Comparison of ENCODE assay signal across 8 cellular contexts in genomic region chr13:44989941-44990340, GRCh38. TPM values are rescaled to one million over a fixed set of nuclear protein-coding genes. Genes with fewer than 3 reads are reported as not detected.
DNase-seq lines count a peak whose midpoint lies in the region; ATAC-seq and TF ChIP-seq lines count a peak whose summit lies in the region.

No MANE protein-coding gene starts in this region.

- no peaks in the 10 kb centered on the region for H3K27me3 Mint-ChIP-seq in activated naive CD4-positive, alpha-beta T cell treated with anti-CD3 and anti-CD28 coated beads, Interleukin-2, amount 10 ng/mL, durations not matched to agents 7 days and 5 days
- H3K27me3 Mint-ChIP-seq in endothelial cell (ENCODE audit: unreplicated experiment), result no peaks in the 10 kb centered on the region
- H3K27me3 Mint-ChIP-seq in nephron (ENCODE audit: low read depth), result no peaks in the 10 kb centered on the region

- TF ChIP-seq CTCF in endothelial cell (IDR thresholded peaks at IDR 0.05; ENCODE audit: unreplicated experiment), result no peak
- no peak for TF ChIP-seq CTCF in nephron (IDR thresholded peaks at IDR 0.05; ENCODE audit: unreplicated experiment in 3 of 3)

- no peak for ATAC-seq in HG02981 (IDR thresholded peaks at IDR 0.05; ENCODE audit: unreplicated experiment)

- peak overlapping the region; percentile 99 for H3K4me3 Mint-ChIP-seq in activated naive CD4-positive, alpha-beta T cell treated with anti-CD3 and anti-CD28 coated beads, Interleukin-2, amount 10 ng/mL, durations not matched to agents 7 days and 5 days
- peak overlapping the region; percentile 98 for H3K4me3 Mint-ChIP-seq in endothelial cell (ENCODE audit: unreplicated experiment)
- peak overlapping the region; percentile 99 to 100 (median 100) for H3K4me3 Mint-ChIP-seq in nephron

- peaks cover 46% of the 10 kb centered on the region for H3K4me1 Mint-ChIP-seq in activated naive CD4-positive, alpha-beta T cell treated with anti-CD3 and anti-CD28 coated beads, Interleukin-2, amount 10 ng/mL, durations not matched to agents 7 days and 5 days
- H3K4me1 Mint-ChIP-seq in endothelial cell (ENCODE audit: unreplicated experiment) (peaks cover 19% of the 10 kb centered on the region), nephron (peaks cover 43% of the 10 kb centered on the region)

- peak; percentile 23 for DNase-seq in activated naive CD4-positive, alpha-beta T cell treated with anti-CD3 and anti-CD28 coated beads, Interleukin-2, amount 10 ng/mL, durations not matched to agents 7 days and 5 days
- DNase-seq in activated naive CD4-positive, alpha-beta T cell (lab: John Stamatoyannopoulos, UW), result no peak
- peak; percentile 38 for DNase-seq in RKO (ENCODE audit: low spot score)
- no peak for DNase-seq in endothelial cell (ENCODE audit: low spot score)
- DNase-seq in NCI-H510A treated with DMSO at 0.1 percent for 48 hours (lab: John Stamatoyannopoulos, UW), result no peak
- DNase-seq in mucosa of gallbladder (ENCODE audit: low spot score), result no peak

- no peaks in the 10 kb centered on the region for H3K9me3 Mint-ChIP-seq in activated naive CD4-positive, alpha-beta T cell treated with anti-CD3 and anti-CD28 coated beads, Interleukin-2, amount 10 ng/mL, durations not matched to agents 7 days and 5 days
- H3K9me3 Mint-ChIP-seq in endothelial cell (ENCODE audit: unreplicated experiment) (no peaks in the 10 kb centered on the region), nephron (no peaks in the 10 kb centered on the region)

- H3K27ac Mint-ChIP-seq in activated naive CD4-positive, alpha-beta T cell treated with anti-CD3 and anti-CD28 coated beads, Interleukin-2, amount 10 ng/mL, durations not matched to agents 7 days and 5 days, result peak overlapping the region; percentile 99
- H3K27ac Mint-ChIP-seq in endothelial cell (ENCODE audit: unreplicated experiment) (peak overlapping the region; percentile 95), nephron (peak overlapping the region; percentile 94 to 99 (median 94))

- peaks cover 14% of the 10 kb centered on the region for H3K36me3 Mint-ChIP-seq in activated naive CD4-positive, alpha-beta T cell treated with anti-CD3 and anti-CD28 coated beads, Interleukin-2, amount 10 ng/mL, durations not matched to agents 7 days and 5 days
- peaks cover 4% of the 10 kb centered on the region for H3K36me3 Mint-ChIP-seq in endothelial cell (ENCODE audit: low read depth, unreplicated experiment)
- peaks cover 33% of the 10 kb centered on the region for H3K36me3 Mint-ChIP-seq in nephron (ENCODE audit: low read depth)

- CTCF ChIA-PET in activated naive CD4-positive, alpha-beta T cell treated with anti-CD3 and anti-CD28 coated beads, Interleukin-2, amount 10 ng/mL, durations not matched to agents 7 days and 5 days (lab: Charles Lee), result no interaction called here

RNA-seq across cellular contexts. Expression of gene GPALPP1, which starts 0.6 kb away (rescaled TPM):
- 26.1 TPM for total RNA-seq in endothelial cell (ENCODE audit: unreplicated experiment)
- total RNA-seq in mucosa of gallbladder, result 20.1 TPM

RNA-seq across cellular contexts. Expression of gene NUFIP1, which starts 0.7 kb away (rescaled TPM):
- 7.0 TPM for total RNA-seq in endothelial cell (ENCODE audit: unreplicated experiment)
- total RNA-seq in mucosa of gallbladder, result 3.4 TPM

Comparison
In these comparisons a context has a peak if more than half of its experiments do, and no peak if none do; other contexts are left out.
1. DNase-seq: peak in activated naive CD4-positive, alpha-beta T cell treated with anti-CD3 and anti-CD28 coated beads, Interleukin-2, amount 10 ng/mL, durations not matched to agents 7 days and 5 days (single experiment) and RKO (single experiment); none in activated naive CD4-positive, alpha-beta T cell (0 of 4), endothelial cell (single experiment), NCI-H510A treated with DMSO at 0.1 percent for 48 hours (single experiment) and mucosa of gallbladder (single experiment).
2. Peak in every context shown above with its lines, with median percentiles within 50 percentile points of each other: H3K27ac Mint-ChIP-seq and H3K4me3 Mint-ChIP-seq.